In genomic region chr9:128892223-128892892, GRCh38 we compare ENCODE assay signal across 8 cellular contexts. TPM values are rescaled to one million over a fixed set of nuclear protein-coding genes. Genes with fewer than 3 reads are reported as not detected.
DNase-seq lines count a peak whose midpoint lies in the region; ATAC-seq and TF ChIP-seq lines count a peak whose summit lies in the region.

No MANE protein-coding gene starts in this region.

- TF ChIP-seq CTCF in HFF-Myc (IDR thresholded peaks at IDR 0.05; ENCODE audit: low read depth, low read length, missing control alignments) (no peak), psoas muscle (IDR thresholded peaks at IDR 0.05) (no peak)

- H3K27me3 Mint-ChIP-seq in activated T-cell treated with anti-CD3 and anti-CD28 coated beads, Interleukin-2, amount 50 U/mL, for 72 hours (ENCODE audit: low read depth), result no peaks in the 10 kb centered on the region

- peaks cover 12% of the 10 kb centered on the region for H3K4me1 ChIP-seq in psoas muscle

- H3K27ac Mint-ChIP-seq in activated T-cell treated with anti-CD3 and anti-CD28 coated beads, Interleukin-2, amount 50 U/mL, for 72 hours, result no peak overlapping the region

- H3K4me1 Mint-ChIP-seq in activated T-cell treated with anti-CD3 and anti-CD28 coated beads, Interleukin-2, amount 50 U/mL, for 72 hours (ENCODE audit: low read depth), result peaks cover 43% of the 10 kb centered on the region

- H3K27ac ChIP-seq in psoas muscle, result peak overlapping the region; percentile 71

- H3K27me3 ChIP-seq in psoas muscle (ENCODE audit: insufficient read depth in 3 of 3, low read length in 2 of 3), result no peaks in the 10 kb centered on the region

- H3K4me3 ChIP-seq in HFF-Myc (replicated peaks; ENCODE audit: low read depth, low read length), result 0 out of 2 replicates have a peak overlapping the region, but pooled peaks have one; percentile 4
- H3K4me3 ChIP-seq in psoas muscle, result peak overlapping the region; percentile 25

- no peaks in the 10 kb centered on the region for H3K9me3 Mint-ChIP-seq in activated T-cell treated with anti-CD3 and anti-CD28 coated beads, Interleukin-2, amount 50 U/mL, for 72 hours

- no peaks in the 10 kb centered on the region for H3K9me3 ChIP-seq in psoas muscle

- no peak overlapping the region for H3K4me3 Mint-ChIP-seq in activated T-cell treated with anti-CD3 and anti-CD28 coated beads, Interleukin-2, amount 50 U/mL, for 72 hours

- DNase-seq in HFF-Myc (ENCODE audit: extremely low read depth, low read depth) (peak; percentile 52), glomerular visceral epithelial cell (ENCODE audit: extremely low spot score) (peak; percentile 87), psoas muscle (peak; percentile 87 to 92), NCI-H1436 (lab: John Stamatoyannopoulos, UW) (no peak)
- peak in 1 of 2 donors; percentile 25 for DNase-seq in activated T-cell treated with anti-CD3 and anti-CD28 coated beads, Interleukin-2, amount 50 U/mL, for 72 hours

- H3K36me3 Mint-ChIP-seq in activated T-cell treated with anti-CD3 and anti-CD28 coated beads, Interleukin-2, amount 50 U/mL, for 72 hours (ENCODE audit: insufficient read depth in 2 of 2), result peaks cover 3 to 10% of the 10 kb centered on the region in 2 donors

- peak; percentile 79 to 84 for ATAC-seq in activated T-cell treated with anti-CD3 and anti-CD28 coated beads, Interleukin-2, amount 50 U/mL, for 72 hours (replicated peaks in 1 of 2)
- peak; percentile 80 to 92 (median 88) for ATAC-seq in psoas muscle
- no peak for ATAC-seq in HG03108 (IDR thresholded peaks at IDR 0.05; ENCODE audit: unreplicated experiment)
- no peak for ATAC-seq in HG03521 (IDR thresholded peaks at IDR 0.05; ENCODE audit: unreplicated experiment)
- ATAC-seq in GM19463 (IDR thresholded peaks at IDR 0.05; ENCODE audit: unreplicated experiment), result no peak

- H3K36me3 ChIP-seq in psoas muscle (ENCODE audit: insufficient read depth in 1 of 2, low read depth in 1 of 2), result peaks cover 8 to 76% of the 10 kb centered on the region in 2 donors

- intact Hi-C loops in psoas muscle (cut with DNase I), result no loop called here

- WGBS in psoas muscle, 3 donors, result 44 to 57% (median 47%) methylated on average over 16 to 17 of the region's 17 CpGs

RNA-seq across cellular contexts. Expression of gene LRRC8A, which starts 10.4 kb away (rescaled TPM):
- total RNA-seq in activated T-cell treated with anti-CD3 and anti-CD28 coated beads, Interleukin-2, amount 50 U/mL, for 72 hours, result 10 to 100 TPM; 19.2 to 20.1 TPM
- total RNA-seq in psoas muscle, result 10 to 100 TPM; 12.2 to 22.4 (median 18.3) TPM
- 10 to 100 TPM; 11.6 to 71.5 (median 16.4) TPM for polyA plus RNA-seq in psoas muscle

RNA-seq across cellular contexts. Expression of gene KYAT1, which starts 10.6 kb away (rescaled TPM):
- total RNA-seq in activated T-cell treated with anti-CD3 and anti-CD28 coated beads, Interleukin-2, amount 50 U/mL, for 72 hours, result 10 to 100 TPM in 1 of 2 donors, 1 to 10 TPM in 1; 8.8 to 13.8 TPM
- 1 to 10 TPM; 6.4 to 8.9 (median 7.1) TPM for total RNA-seq in psoas muscle
- 10 to 100 TPM in 1 of 3 donors, 1 to 10 TPM in 2; 7.2 to 12.0 (median 7.9) TPM for polyA plus RNA-seq in psoas muscle

RNA-seq across cellular contexts. Expression of gene PHYHD1, which starts 28.4 kb away (rescaled TPM):
- total RNA-seq in activated T-cell treated with anti-CD3 and anti-CD28 coated beads, Interleukin-2, amount 50 U/mL, for 72 hours, result 1 to 10 TPM; 1.1 to 1.9 TPM
- 10 to 100 TPM; 11.0 to 36.6 (median 29.9) TPM for total RNA-seq in psoas muscle
- polyA plus RNA-seq in psoas muscle, result 10 to 100 TPM; 16.7 to 45.0 (median 20.0) TPM

RNA-seq across cellular contexts. Expression of gene DOLK, which starts 55.0 kb away (rescaled TPM):
- 1 to 10 TPM; 6.8 to 6.9 TPM for total RNA-seq in activated T-cell treated with anti-CD3 and anti-CD28 coated beads, Interleukin-2, amount 50 U/mL, for 72 hours
- 1 to 10 TPM; 4.5 to 9.0 (median 6.5) TPM for total RNA-seq in psoas muscle
- 10 to 100 TPM in 2 of 3 donors, 1 to 10 TPM in 1; 6.2 to 14.0 (median 12.2) TPM for polyA plus RNA-seq in psoas muscle

RNA-seq across cellular contexts. Expression of gene NUP188, which starts 55.1 kb away (rescaled TPM):
- 10 to 100 TPM; 90.0 to 98.0 TPM for total RNA-seq in activated T-cell treated with anti-CD3 and anti-CD28 coated beads, Interleukin-2, amount 50 U/mL, for 72 hours
- 10 to 100 TPM; 17.2 to 25.9 (median 25.4) TPM for total RNA-seq in psoas muscle
- 10 to 100 TPM in 2 of 3 donors, 1 to 10 TPM in 1; 9.8 to 28.1 (median 18.6) TPM for polyA plus RNA-seq in psoas muscle

Comparison
In these comparisons a context has a peak if more than half of its experiments do, and no peak if none do; other contexts are left out.
1. ATAC-seq: peak in activated T-cell treated with anti-CD3 and anti-CD28 coated beads, Interleukin-2, amount 50 U/mL, for 72 hours (2 of 2) and psoas muscle (4 of 4); none in HG03108 (single experiment), HG03521 (single experiment) and GM19463 (single experiment).
2. RNA of gene PHYHD1, which starts 28.4 kb away (total RNA-seq): 11.0 to 36.6 TPM in psoas muscle; 1.1 to 1.9 TPM in activated T-cell treated with anti-CD3 and anti-CD28 coated beads, Interleukin-2, amount 50 U/mL, for 72 hours; every median in the first group is over 4 times any median in the second.